10 cellular contexts compared by ENCODE assay signal in genomic region chr17:76584427-76585047, GRCh38. TPM values are rescaled to one million over a fixed set of nuclear protein-coding genes. Genes with fewer than 3 reads are reported as not detected.
DNase-seq lines count a peak whose midpoint lies in the region; ATAC-seq lines count a peak whose summit lies in the region.
"Had no signal": no experiment of that assay in that cellular context is flagged by ENCODE, and none has a peak within 500 bp of the region (broad histone marks: within the 10 kb centered on the region; RNA-seq: fewer than 3 reads in every experiment).

No MANE protein-coding gene starts in this region.

- no peaks in the 10 kb centered on the region for H3K9me3 Mint-ChIP-seq in activated naive CD8-positive, alpha-beta T cell treated with anti-CD3 and anti-CD28 coated beads for 36 hours

- H3K27me3 Mint-ChIP-seq in activated naive CD8-positive, alpha-beta T cell treated with anti-CD3 and anti-CD28 coated beads for 36 hours = peaks cover 63% of the 10 kb centered on the region

- H3K9me3 ChIP-seq in iPS-18a (ENCODE audit: control insufficient read depth, low read depth, low read length) (no peaks in the 10 kb centered on the region), skeletal muscle satellite cell (replicated peaks; ENCODE audit: low read length) (no peaks in the 10 kb centered on the region)

- DNase-seq in H7 = no peak
- DNase-seq in activated naive CD8-positive, alpha-beta T cell treated with anti-CD3 and anti-CD28 coated beads for 36 hours = no peak
- DNase-seq in putamen (ENCODE audit: low spot score) = no peak
- no peak for DNase-seq in 8988T
- DNase-seq: erythroblast, NCI-H526 treated with DMSO at 0.1 percent for 48 hours had no signal

- H3K36me3 ChIP-seq in H7 (replicated peaks; ENCODE audit: control insufficient read depth, insufficient read depth, low read length) (no peaks in the 10 kb centered on the region), iPS-18a (ENCODE audit: control insufficient read depth, low read depth, low read length) (no peaks in the 10 kb centered on the region), skeletal muscle satellite cell (ENCODE audit: insufficient read depth, low read length) (no peaks in the 10 kb centered on the region)

- H3K27me3 ChIP-seq in H7 (ENCODE audit: control insufficient read depth, insufficient read depth, low read length) (peaks cover 49% of the 10 kb centered on the region), iPS-18a (ENCODE audit: control insufficient read depth, insufficient read depth, low read length) (peaks cover 82% of the 10 kb centered on the region), skeletal muscle satellite cell (ENCODE audit: control insufficient read depth, insufficient read depth, low read length) (peaks cover 36% of the 10 kb centered on the region)

- peak overlapping the region; percentile 42 for H3K4me3 Mint-ChIP-seq in activated naive CD8-positive, alpha-beta T cell treated with anti-CD3 and anti-CD28 coated beads for 36 hours

- no peak for ATAC-seq in HG03432 (IDR thresholded peaks at IDR 0.05; ENCODE audit: unreplicated experiment)
- ATAC-seq in HG02870 (IDR thresholded peaks at IDR 0.05; ENCODE audit: unreplicated experiment) = no peak

- no peak overlapping the region for H3K27ac Mint-ChIP-seq in activated naive CD8-positive, alpha-beta T cell treated with anti-CD3 and anti-CD28 coated beads for 36 hours

- H3K27ac ChIP-seq in iPS-18a (ENCODE audit: low read length) = no peak overlapping the region

- peak overlapping the region; percentile 59 for H3K4me3 ChIP-seq in H7 (ENCODE audit: insufficient read depth, low read depth, low read length)
- H3K4me3 ChIP-seq in iPS-18a (ENCODE audit: low read length) = peak overlapping the region; percentile 71
- H3K4me3 ChIP-seq in skeletal muscle satellite cell (ENCODE audit: low read length) = peak overlapping the region; percentile 71

- peak overlapping the region; percentile 94 for H3K4me2 ChIP-seq in skeletal muscle satellite cell (ENCODE audit: low read length)

- peaks cover 9% of the 10 kb centered on the region for H3K4me1 ChIP-seq in iPS-18a (ENCODE audit: control insufficient read depth, low read depth, low read length)
- peaks cover 11% of the 10 kb centered on the region for H3K4me1 ChIP-seq in skeletal muscle satellite cell (ENCODE audit: control insufficient read depth, insufficient read depth, low read length)

- no peaks in the 10 kb centered on the region for H3K36me3 Mint-ChIP-seq in activated naive CD8-positive, alpha-beta T cell treated with anti-CD3 and anti-CD28 coated beads for 36 hours

- H3K4me1 Mint-ChIP-seq in activated naive CD8-positive, alpha-beta T cell treated with anti-CD3 and anti-CD28 coated beads for 36 hours = peaks cover 6% of the 10 kb centered on the region

- no peak overlapping the region for H3K9ac ChIP-seq in iPS-18a (ENCODE audit: low read length)
- peak overlapping the region; percentile 46 for H3K9ac ChIP-seq in skeletal muscle satellite cell (ENCODE audit: low read depth, low read length)

RNA-seq across cellular contexts. Expression of gene ST6GALNAC2, which starts 1.1 kb away (rescaled TPM):
- total RNA-seq in H7 (2014; rRNA removed; shearing (Covaris generic)) = 1.7 and 2.4 TPM in 2 replicates
- not detected for total RNA-seq in activated naive CD8-positive, alpha-beta T cell treated with anti-CD3 and anti-CD28 coated beads for 36 hours
- total RNA-seq in skeletal muscle satellite cell (2012; rRNA removed) = 0.22 TPM in 1 of 2 replicates, not detected in the other

RNA-seq across cellular contexts. Expression of gene PRCD, which starts 44.7 kb away (rescaled TPM):
- 0.70 and 0.83 TPM in 2 replicates for total RNA-seq in H7 (2014; rRNA removed; shearing (Covaris generic))
- total RNA-seq in activated naive CD8-positive, alpha-beta T cell treated with anti-CD3 and anti-CD28 coated beads for 36 hours = under 1 TPM; 0.36 to 0.66 TPM
- 0.22 and 1.0 TPM in 2 replicates for total RNA-seq in skeletal muscle satellite cell (2012; rRNA removed)

RNA-seq across cellular contexts. Expression of gene CYGB, which starts 47.0 kb away (rescaled TPM):
- 1.4 and 3.5 TPM in 2 replicates for total RNA-seq in H7 (2014; rRNA removed; shearing (Covaris generic))
- under 1 TPM; 0.33 to 0.62 TPM for total RNA-seq in activated naive CD8-positive, alpha-beta T cell treated with anti-CD3 and anti-CD28 coated beads for 36 hours
- 12.7 and 12.9 TPM in 2 replicates for total RNA-seq in skeletal muscle satellite cell (2012; rRNA removed)

RNA-seq across cellular contexts. Expression of gene ST6GALNAC1, which starts 59.0 kb away (rescaled TPM):
- total RNA-seq in H7 (2014; rRNA removed; shearing (Covaris generic)) = not detected in 2 replicates
- not detected for total RNA-seq in activated naive CD8-positive, alpha-beta T cell treated with anti-CD3 and anti-CD28 coated beads for 36 hours
- not detected in 2 replicates for total RNA-seq in skeletal muscle satellite cell (2012; rRNA removed)
